ENCODE assay signal across 14 cellular contexts in genomic region chr6:98827295-98828159, GRCh38. TPM values are rescaled to one million over a fixed set of nuclear protein-coding genes. Genes with fewer than 3 reads are reported as not detected.
DNase-seq lines count a peak whose midpoint lies in the region; ATAC-seq and TF ChIP-seq lines count a peak whose summit lies in the region.
"Had no signal": no experiment of that assay in that cellular context is flagged by ENCODE, and none has a peak within 500 bp of the region (broad histone marks: within the 10 kb centered on the region; RNA-seq: fewer than 3 reads in every experiment).

No MANE protein-coding gene starts in this region.

- peak in 11 of 14 donors; percentile 36 to 86 (median 78) for DNase-seq in C1 segment of cervical spinal cord (lab: John Stamatoyannopoulos, UW)
- DNase-seq in coronary artery (ENCODE audit: low spot score) = no peak
- no peak for DNase-seq in foreskin melanocyte
- no peak for DNase-seq in NCI-H446 (lab: John Stamatoyannopoulos, UW)
- DNase-seq: activated CD4-positive, alpha-beta T cell treated with anti-CD3 and anti-CD28 coated beads for 48 hours; activated naive CD4-positive, alpha-beta T cell treated with anti-CD3 and anti-CD28 coated beads for 36 hours; NCI-H1930; stimulated activated naive CD4-positive, alpha-beta T cell treated with Interleukin-2 at 50 U/mL for 16 hours had no signal

- H3K27ac ChIP-seq in HEK293 (ENCODE audit: extremely low read depth, low read depth, low read length) (no peak overlapping the region), coronary artery (no peak overlapping the region), mesodermal cell (ENCODE audit: low read depth, low read length, severe bottlenecking) (peak overlapping the region; percentile 67)
- H3K27ac ChIP-seq: BLaER1 treated with 17β-estradiol and CSF1 and Interleukin-3, amounts not matched to agents 10 nM and 100 nM; HL-60 had no signal

- H3K4me3 ChIP-seq in HEK293 (ENCODE audit: low read depth, low read length) (no peak overlapping the region), coronary artery (peak overlapping the region; percentile 44), mesodermal cell (ENCODE audit: extremely low read depth, insufficient read depth, low read length, poor library complexity, severe bottlenecking) (peak overlapping the region; percentile 5)
- H3K4me3 ChIP-seq: BLaER1 treated with 17β-estradiol and CSF1 and Interleukin-3, amounts not matched to agents 10 nM and 100 nM had no signal

- H3K4me1 ChIP-seq in HEK293 (ENCODE audit: control insufficient read depth, insufficient read depth, low read length) (peaks cover 11% of the 10 kb centered on the region), mesodermal cell (ENCODE audit: control insufficient read depth, insufficient read depth, low read length, poor library complexity, severe bottlenecking) (peaks cover 32% of the 10 kb centered on the region)

- ATAC-seq in GM18867 (IDR thresholded peaks at IDR 0.05; ENCODE audit: unreplicated experiment) (no peak), HG03457 (IDR thresholded peaks at IDR 0.05; ENCODE audit: unreplicated experiment) (no peak)

- H3K9me3 ChIP-seq in HEK293 (ENCODE audit: control insufficient read depth, insufficient read depth, low read depth, low read length) = no peaks in the 10 kb centered on the region
- no peaks in the 10 kb centered on the region for H3K9me3 ChIP-seq in mesodermal cell (ENCODE audit: control insufficient read depth, low read length)

- POLR2A ChIA-PET in HEK293 (lab: Yijun Ruan, JAX) = no interaction called here

- no peak for TF ChIP-seq CTCF in HEK293 (tag by site-specific recombination; IDR thresholded peaks at IDR 0.05)
- no peak for TF ChIP-seq CTCF in coronary artery (IDR thresholded peaks at IDR 0.05)

- H3K36me3 ChIP-seq in HEK293 (ENCODE audit: control insufficient read depth in 2 of 2, insufficient read depth in 1 of 2, low read length in 2 of 2) = no peaks in the 10 kb centered on the region
- no peaks in the 10 kb centered on the region for H3K36me3 ChIP-seq in mesodermal cell (ENCODE audit: control insufficient read depth, insufficient read depth, low read length)
- H3K36me3 ChIP-seq: BLaER1 treated with 17β-estradiol and CSF1 and Interleukin-3, amounts not matched to agents 10 nM and 100 nM had no signal

- CTCF ChIA-PET in HEK293 (lab: Yijun Ruan, JAX) = interaction anchor here (0.5 kb wide), 1 partner anchor 293 kb away, joined by 4 read pairs; no protein-coding TSS in a partner anchor

- WGBS in mesodermal cell (ENCODE audit: insufficient coverage in 2 of 2), 2 experiments = 0 to 1% methylated on average over 13 to 25 of the region's 44 CpGs

TF ChIP-seq in HEK293, 187 proteins besides CTCF, POLR2A, EP300 and RAD21 (continues in another document):
- no peak for TF ChIP-seq ZBTB21 (tag by site-specific recombination; IDR thresholded peaks at IDR 0.05)
- TF ChIP-seq ZNF16 (tag by site-specific recombination; IDR thresholded peaks at IDR 0.05; ENCODE audit: low read depth) = no peak
- TF ChIP-seq, protein P1, sequence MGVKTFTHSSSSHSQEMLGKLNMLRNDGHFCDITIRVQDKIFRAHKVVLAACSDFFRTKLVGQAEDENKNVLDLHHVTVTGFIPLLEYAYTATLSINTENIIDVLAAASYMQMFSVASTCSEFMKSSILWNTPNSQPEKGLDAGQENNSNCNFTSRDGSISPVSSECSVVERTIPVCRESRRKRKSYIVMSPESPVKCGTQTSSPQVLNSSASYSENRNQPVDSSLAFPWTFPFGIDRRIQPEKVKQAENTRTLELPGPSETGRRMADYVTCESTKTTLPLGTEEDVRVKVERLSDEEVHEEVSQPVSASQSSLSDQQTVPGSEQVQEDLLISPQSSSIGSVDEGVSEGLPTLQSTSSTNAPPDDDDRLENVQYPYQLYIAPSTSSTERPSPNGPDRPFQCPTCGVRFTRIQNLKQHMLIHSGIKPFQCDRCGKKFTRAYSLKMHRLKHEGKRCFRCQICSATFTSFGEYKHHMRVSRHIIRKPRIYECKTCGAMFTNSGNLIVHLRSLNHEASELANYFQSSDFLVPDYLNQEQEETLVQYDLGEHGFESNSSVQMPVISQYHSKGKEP (tag by site-specific recombination; IDR thresholded peaks at IDR 0.05) = no peak
- no peak for TF ChIP-seq ZNF600 (tag by site-specific recombination; IDR thresholded peaks at IDR 0.05)
- no peak for TF ChIP-seq ZNF302 (tag by site-specific recombination; IDR thresholded peaks at IDR 0.05; ENCODE audit: low read depth)
- no peak for TF ChIP-seq ZNF658 (tag by site-specific recombination; IDR thresholded peaks at IDR 0.05)
- peak; percentile 26; the same call in 1 of the 2 replicates for TF ChIP-seq ZFHX2 (tag by site-specific recombination; conservative IDR thresholded peaks at IDR 0.05)
- TF ChIP-seq, protein P2, sequence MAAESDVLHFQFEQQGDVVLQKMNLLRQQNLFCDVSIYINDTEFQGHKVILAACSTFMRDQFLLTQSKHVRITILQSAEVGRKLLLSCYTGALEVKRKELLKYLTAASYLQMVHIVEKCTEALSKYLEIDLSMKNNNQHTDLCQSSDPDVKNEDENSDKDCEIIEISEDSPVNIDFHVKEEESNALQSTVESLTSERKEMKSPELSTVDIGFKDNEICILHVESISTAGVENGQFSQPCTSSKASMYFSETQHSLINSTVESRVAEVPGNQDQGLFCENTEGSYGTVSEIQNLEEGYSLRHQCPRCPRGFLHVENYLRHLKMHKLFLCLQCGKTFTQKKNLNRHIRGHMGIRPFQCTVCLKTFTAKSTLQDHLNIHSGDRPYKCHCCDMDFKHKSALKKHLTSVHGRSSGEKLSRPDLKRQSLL (tag by site-specific recombination; IDR thresholded peaks at IDR 0.05) = no peak
- TF ChIP-seq, protein P3, sequence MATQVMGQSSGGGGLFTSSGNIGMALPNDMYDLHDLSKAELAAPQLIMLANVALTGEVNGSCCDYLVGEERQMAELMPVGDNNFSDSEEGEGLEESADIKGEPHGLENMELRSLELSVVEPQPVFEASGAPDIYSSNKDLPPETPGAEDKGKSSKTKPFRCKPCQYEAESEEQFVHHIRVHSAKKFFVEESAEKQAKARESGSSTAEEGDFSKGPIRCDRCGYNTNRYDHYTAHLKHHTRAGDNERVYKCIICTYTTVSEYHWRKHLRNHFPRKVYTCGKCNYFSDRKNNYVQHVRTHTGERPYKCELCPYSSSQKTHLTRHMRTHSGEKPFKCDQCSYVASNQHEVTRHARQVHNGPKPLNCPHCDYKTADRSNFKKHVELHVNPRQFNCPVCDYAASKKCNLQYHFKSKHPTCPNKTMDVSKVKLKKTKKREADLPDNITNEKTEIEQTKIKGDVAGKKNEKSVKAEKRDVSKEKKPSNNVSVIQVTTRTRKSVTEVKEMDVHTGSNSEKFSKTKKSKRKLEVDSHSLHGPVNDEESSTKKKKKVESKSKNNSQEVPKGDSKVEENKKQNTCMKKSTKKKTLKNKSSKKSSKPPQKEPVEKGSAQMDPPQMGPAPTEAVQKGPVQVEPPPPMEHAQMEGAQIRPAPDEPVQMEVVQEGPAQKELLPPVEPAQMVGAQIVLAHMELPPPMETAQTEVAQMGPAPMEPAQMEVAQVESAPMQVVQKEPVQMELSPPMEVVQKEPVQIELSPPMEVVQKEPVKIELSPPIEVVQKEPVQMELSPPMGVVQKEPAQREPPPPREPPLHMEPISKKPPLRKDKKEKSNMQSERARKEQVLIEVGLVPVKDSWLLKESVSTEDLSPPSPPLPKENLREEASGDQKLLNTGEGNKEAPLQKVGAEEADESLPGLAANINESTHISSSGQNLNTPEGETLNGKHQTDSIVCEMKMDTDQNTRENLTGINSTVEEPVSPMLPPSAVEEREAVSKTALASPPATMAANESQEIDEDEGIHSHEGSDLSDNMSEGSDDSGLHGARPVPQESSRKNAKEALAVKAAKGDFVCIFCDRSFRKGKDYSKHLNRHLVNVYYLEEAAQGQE (tag by site-specific recombination; IDR thresholded peaks at IDR 0.05) = no peak
- TF ChIP-seq MYNN (tag by site-specific recombination; IDR thresholded peaks at IDR 0.05; ENCODE audit: borderline replicate concordance) = peak; percentile 64
- TF ChIP-seq ZNF558 (tag by site-specific recombination; IDR thresholded peaks at IDR 0.05) = no peak
- TF ChIP-seq ZNF768 (tag by site-specific recombination; IDR thresholded peaks at IDR 0.05) = no peak
- no peak for TF ChIP-seq ZNF138 (tag by site-specific recombination; IDR thresholded peaks at IDR 0.05; ENCODE audit: borderline replicate concordance)
- peak; percentile 43 for TF ChIP-seq EGR2 (tag by site-specific recombination; IDR thresholded peaks at IDR 0.05; ENCODE audit: low read depth)
- no peak for TF ChIP-seq BCL11A (tag by site-specific recombination; IDR thresholded peaks at IDR 0.05; ENCODE audit: low read depth)
- no peak for TF ChIP-seq ZNF354C (tag by site-specific recombination; IDR thresholded peaks at IDR 0.05; ENCODE audit: borderline replicate concordance, low read depth)
- TF ChIP-seq ZNF580 (tag by site-specific recombination; IDR thresholded peaks at IDR 0.05) = no peak
- TF ChIP-seq ZNF621 (tag by site-specific recombination; IDR thresholded peaks at IDR 0.05) = no peak
- TF ChIP-seq ZNF707 (tag by site-specific recombination; IDR thresholded peaks at IDR 0.05) = no peak
- no peak for TF ChIP-seq SCRT2 (tag by site-specific recombination; IDR thresholded peaks at IDR 0.05)
- TF ChIP-seq SP3 (tag by site-specific recombination; IDR thresholded peaks at IDR 0.05) = no peak
- peak; percentile 53 for TF ChIP-seq ZNF341 (tag by site-specific recombination; IDR thresholded peaks at IDR 0.05; ENCODE audit: low read depth)

RNA-seq across cellular contexts. Expression of gene POU3F2, which starts 6.8 kb away (rescaled TPM):
- polyA plus RNA-seq in mesodermal cell (2013, experiment 1 of 2) = 5.0 TPM
- 3.8 TPM for polyA plus RNA-seq in mesodermal cell (2013, experiment 2 of 2)

Comparison
In these comparisons a context has a peak if more than half of its experiments do, and no peak if none do; other contexts are left out.
1. DNase-seq: peak in C1 segment of cervical spinal cord (11 of 14); none in coronary artery (single experiment), foreskin melanocyte (single experiment) and NCI-H446 (0 of 2).